In genomic region chr2:238428866-238429265, GRCh38 we compare ENCODE assay signal across 1 cellular context.
TF ChIP-seq lines count a peak whose summit lies in the region.

No MANE protein-coding gene starts in this region.

TF ChIP-seq in A549, 52 proteins besides CTCF, POLR2A, EP300 and RAD21 (continued from another document):
- TF ChIP-seq FOSL2 (IDR thresholded peaks at IDR 0.05), result no peak
- TF ChIP-seq FOSL2 (CRISPR knock-in tag; IDR thresholded peaks at IDR 0.05), result no peak
- no peak for TF ChIP-seq EHMT2 (IDR thresholded peaks at IDR 0.05; ENCODE audit: low read depth)
- no peak for TF ChIP-seq GATA3 (IDR thresholded peaks at IDR 0.05; ENCODE audit: borderline replicate concordance)
